26 cellular contexts compared by ENCODE assay signal in genomic region chr4:23920716-23921446, GRCh38. TPM values are rescaled to one million over a fixed set of nuclear protein-coding genes. Genes with fewer than 3 reads are reported as not detected.
DNase-seq lines count a peak whose midpoint lies in the region; ATAC-seq and TF ChIP-seq lines count a peak whose summit lies in the region.
"Had no signal": no experiment of that assay in that cellular context is flagged by ENCODE, and none has a peak within 500 bp of the region (broad histone marks: within the 10 kb centered on the region; RNA-seq: fewer than 3 reads in every experiment).

No MANE protein-coding gene starts in this region.

- TF ChIP-seq POLR2A in right lobe of liver (IDR thresholded peaks at IDR 0.05) (no peak), gastrocnemius medialis (IDR thresholded peaks at IDR 0.05) (no peak)

- no peak overlapping the region for H3K4me3 ChIP-seq in epithelial cell of esophagus (ENCODE audit: low read length)
- no peak overlapping the region for H3K4me3 ChIP-seq in right lobe of liver
- H3K4me3 ChIP-seq in gastrocnemius medialis: no peak overlapping the region
- H3K4me3 ChIP-seq in Karpas-422 (ENCODE audit: low read length): no peak overlapping the region
- H3K4me3 ChIP-seq: BLaER1 treated with 17β-estradiol and CSF1 and Interleukin-3, amounts not matched to agents 10 nM and 100 nM; SK-N-MC had no signal

- peak overlapping the region in 1 of 3 donors; percentile 70 for H3K27ac ChIP-seq in right lobe of liver
- H3K27ac ChIP-seq in gastrocnemius medialis: no peak overlapping the region
- no peak overlapping the region for H3K27ac ChIP-seq in Karpas-422 (ENCODE audit: low read length)
- H3K27ac ChIP-seq: BLaER1 treated with 17β-estradiol and CSF1 and Interleukin-3, amounts not matched to agents 10 nM and 100 nM; KMS-11; SK-N-MC had no signal

- TF ChIP-seq CTCF in WTC11 (IDR thresholded peaks at IDR 0.05) (no peak), epithelial cell of esophagus (IDR thresholded peaks at IDR 0.05; ENCODE audit: insufficient read depth, low read depth, low read length, missing control alignments) (no peak), right lobe of liver (IDR thresholded peaks at IDR 0.05) (no peak), gastrocnemius medialis (IDR thresholded peaks at IDR 0.05 in 4 of 5, conservative IDR thresholded peaks at IDR 0.05 in 1 of 5) (no peak)

- intact Hi-C loops in right lobe of liver (cut with DNase I) (no loop called here), gastrocnemius medialis (cut with DNase I; ENCODE audit: low total_unique reads) (no loop called here)

- H3K27ac Mint-ChIP-seq in WTC11: no peak overlapping the region
- no peak overlapping the region for H3K27ac Mint-ChIP-seq in stimulated activated memory B cell treated with anti-CD40 and anti-IgM and Interleukin-4, amounts not matched to agents 10 μg/mL and 1 μg/mL and 100 μg/mL, for 72 hours
- H3K27ac Mint-ChIP-seq: activated naive CD8-positive, alpha-beta T cell; stimulated activated effector memory CD8-positive, alpha-beta T cell treated with anti-CD3 and anti-CD28 coated beads, Interleukin-12 subunit alpha, Interleukin-12 subunit beta, amount 100 ng/mL, for 72 hours had no signal

- H3K36me3 Mint-ChIP-seq in WTC11: no peaks in the 10 kb centered on the region
- no peaks in the 10 kb centered on the region for H3K36me3 Mint-ChIP-seq in stimulated activated memory B cell treated with anti-CD40 and anti-IgM and Interleukin-4, amounts not matched to agents 10 μg/mL and 1 μg/mL and 100 μg/mL, for 72 hours
- H3K36me3 Mint-ChIP-seq: activated naive CD8-positive, alpha-beta T cell; stimulated activated effector memory CD8-positive, alpha-beta T cell treated with anti-CD3 and anti-CD28 coated beads, Interleukin-12 subunit alpha, Interleukin-12 subunit beta, amount 100 ng/mL, for 72 hours had no signal

- 74% methylated on average over 10 of the region's 13 CpGs for WGBS in right lobe of liver (ENCODE audit: insufficient coverage, low coverage, low lambda C conversion rate, missing lambda C conversion rate)

- no peaks in the 10 kb centered on the region for H4K20me1 ChIP-seq in Karpas-422 (ENCODE audit: insufficient read depth, low read depth, low read length)
- H4K20me1 ChIP-seq: BLaER1 treated with 17β-estradiol and CSF1 and Interleukin-3, amounts not matched to agents 10 nM and 100 nM had no signal

- H3K79me2 ChIP-seq in Karpas-422 (ENCODE audit: low read length): no peaks in the 10 kb centered on the region

- H3K4me2 ChIP-seq in Karpas-422 (ENCODE audit: low read depth, low read length, poor library complexity, severe bottlenecking): no peak overlapping the region
- H3K4me2 ChIP-seq: BLaER1 treated with 17β-estradiol and CSF1 and Interleukin-3, amounts not matched to agents 10 nM and 100 nM; KMS-11 had no signal

- CTCF ChIA-PET in WTC11 (lab: Charles Lee): interaction anchor here (0.9 to 1.0 kb wide), 3 partner anchors 12 to 428 kb away, joined by 3 to 7 read pairs (median 3); no protein-coding TSS in a partner anchor

- POLR2A ChIA-PET in WTC11 (lab: Charles Lee): no interaction called here

- peaks cover 0 to 29% (median 12%) of the 10 kb centered on the region in 4 donors for H3K4me1 ChIP-seq in right lobe of liver
- peaks cover 0 to 3% of the 10 kb centered on the region in 2 donors for H3K4me1 ChIP-seq in gastrocnemius medialis
- no peaks in the 10 kb centered on the region for H3K4me1 ChIP-seq in Karpas-422 (ENCODE audit: low read length)
- H3K4me1 ChIP-seq: BLaER1 treated with 17β-estradiol and CSF1 and Interleukin-3, amounts not matched to agents 10 nM and 100 nM; Caco-2 had no signal

- no peaks in the 10 kb centered on the region for H3K36me3 ChIP-seq in right lobe of liver
- H3K36me3 ChIP-seq in gastrocnemius medialis: no peaks in the 10 kb centered on the region
- H3K36me3 ChIP-seq in Karpas-422 (ENCODE audit: insufficient read depth, low read length): no peaks in the 10 kb centered on the region
- H3K36me3 ChIP-seq: BLaER1 treated with 17β-estradiol and CSF1 and Interleukin-3, amounts not matched to agents 10 nM and 100 nM had no signal

- H3K9me3 Mint-ChIP-seq in WTC11: no peaks in the 10 kb centered on the region
- H3K9me3 Mint-ChIP-seq in stimulated activated memory B cell treated with anti-CD40 and anti-IgM and Interleukin-4, amounts not matched to agents 10 μg/mL and 1 μg/mL and 100 μg/mL, for 72 hours: peaks cover 3% of the 10 kb centered on the region

- DNase-seq in WTC11 (ENCODE audit: low spot score) (no peak), epithelial cell of esophagus (ENCODE audit: low read depth) (peak; percentile 62), right lobe of liver (no peak), gastrocnemius medialis (no peak), Karpas-422 (no peak)
- DNase-seq: activated CD4-positive, alpha-beta T cell treated with anti-CD3 and anti-CD28 coated beads for 4 hours; activated effector memory CD4-positive, alpha-beta T cell treated with Interleukin-2 at 50 U/mL for 16 hours; activated T-cell treated with anti-CD3 and anti-CD28 coated beads for 4 hours; anterior cingulate cortex; Caco-2; central memory CD4-positive, alpha-beta T cell; DMS79; GF-D8; HCEC 1CT; MV-4-11; nucleus accumbens; stimulated activated CD4-positive, alpha-beta T cell treated with anti-CD3 and anti-CD28 coated beads, Interleukin-4, amount 100 ng/mL, for 24 hours; substantia nigra; T-helper 2 cell had no signal

- no peak overlapping the region for H3K4me3 Mint-ChIP-seq in WTC11
- no peak overlapping the region for H3K4me3 Mint-ChIP-seq in stimulated activated memory B cell treated with anti-CD40 and anti-IgM and Interleukin-4, amounts not matched to agents 10 μg/mL and 1 μg/mL and 100 μg/mL, for 72 hours
- H3K4me3 Mint-ChIP-seq: activated naive CD8-positive, alpha-beta T cell; stimulated activated effector memory CD8-positive, alpha-beta T cell treated with anti-CD3 and anti-CD28 coated beads, Interleukin-12 subunit alpha, Interleukin-12 subunit beta, amount 100 ng/mL, for 72 hours had no signal

- no peak overlapping the region for H3K9ac ChIP-seq in Karpas-422 (ENCODE audit: low read length)
- H3K9ac ChIP-seq: BLaER1 treated with 17β-estradiol and CSF1 and Interleukin-3, amounts not matched to agents 10 nM and 100 nM; KMS-11 had no signal

- peaks cover 19% of the 10 kb centered on the region for H3K4me1 Mint-ChIP-seq in WTC11
- no peaks in the 10 kb centered on the region for H3K4me1 Mint-ChIP-seq in stimulated activated memory B cell treated with anti-CD40 and anti-IgM and Interleukin-4, amounts not matched to agents 10 μg/mL and 1 μg/mL and 100 μg/mL, for 72 hours
- H3K4me1 Mint-ChIP-seq: stimulated activated effector memory CD8-positive, alpha-beta T cell treated with anti-CD3 and anti-CD28 coated beads, Interleukin-12 subunit alpha, Interleukin-12 subunit beta, amount 100 ng/mL, for 72 hours had no signal

- no peaks in the 10 kb centered on the region for H3K9me2 ChIP-seq in Karpas-422 (replicated peaks; ENCODE audit: insufficient read depth, low read length)

- H3K9me3 ChIP-seq in right lobe of liver: no peaks in the 10 kb centered on the region
- H3K9me3 ChIP-seq in gastrocnemius medialis: no peaks in the 10 kb centered on the region
- H3K9me3 ChIP-seq in Karpas-422 (ENCODE audit: low read length): no peaks in the 10 kb centered on the region
- H3K9me3 ChIP-seq: BLaER1 treated with 17β-estradiol and CSF1 and Interleukin-3, amounts not matched to agents 10 nM and 100 nM; Caco-2 had no signal

- H2AFZ ChIP-seq in Karpas-422 (ENCODE audit: low read length): no peak overlapping the region

- in situ Hi-C loops in gastrocnemius medialis (cut with MboI; ENCODE audit: low sequenced_read_pairs in 4 of 4): no loop called here

- H3K27me3 ChIP-seq in right lobe of liver: no peaks in the 10 kb centered on the region
- no peaks in the 10 kb centered on the region for H3K27me3 ChIP-seq in gastrocnemius medialis
- no peaks in the 10 kb centered on the region for H3K27me3 ChIP-seq in Karpas-422 (ENCODE audit: low read length)
- H3K27me3 ChIP-seq: BLaER1 treated with 17β-estradiol and CSF1 and Interleukin-3, amounts not matched to agents 10 nM and 100 nM had no signal

- H3K27me3 Mint-ChIP-seq in WTC11 (ENCODE audit: low read depth): no peaks in the 10 kb centered on the region
- no peaks in the 10 kb centered on the region for H3K27me3 Mint-ChIP-seq in stimulated activated memory B cell treated with anti-CD40 and anti-IgM and Interleukin-4, amounts not matched to agents 10 μg/mL and 1 μg/mL and 100 μg/mL, for 72 hours
- H3K27me3 Mint-ChIP-seq: activated naive CD8-positive, alpha-beta T cell had no signal

- peak; percentile 72 for ATAC-seq in WTC11
- peak; percentile 10 to 61 (median 54) for ATAC-seq in right lobe of liver
- ATAC-seq in gastrocnemius medialis: peak; percentile 32 to 45
- no peak for ATAC-seq in HG02678 (IDR thresholded peaks at IDR 0.05; ENCODE audit: unreplicated experiment)
- no peak for ATAC-seq in stimulated activated memory B cell treated with anti-CD40 and anti-IgM and Interleukin-4, amounts not matched to agents 10 μg/mL and 1 μg/mL and 100 μg/mL, for 72 hours
- ATAC-seq: stimulated activated effector memory CD8-positive, alpha-beta T cell treated with anti-CD3 and anti-CD28 coated beads, Interleukin-12 subunit alpha, Interleukin-12 subunit beta, amount 100 ng/mL, for 72 hours had no signal

TF ChIP-seq in WTC11, 78 proteins besides CTCF, POLR2A, EP300 and RAD21 (continues in another document):
- no peak for TF ChIP-seq HMGA2 (CRISPR knock-in tag; IDR thresholded peaks at IDR 0.05)
- no peak for TF ChIP-seq ZSCAN18 (CRISPR knock-in tag; IDR thresholded peaks at IDR 0.05)

RNA-seq across cellular contexts. Expression of gene PPARGC1A, which starts 31.0 kb away (rescaled TPM):
- total RNA-seq in WTC11 (2021) (1.9 to 2.9 TPM (median 2.0 TPM) in 3 replicates), right lobe of liver (10 to 100 TPM; 13.8 to 61.0 (median 37.6) TPM), gastrocnemius medialis (10 to 100 TPM; 30.6 to 68.9 (median 52.3) TPM)
- 0.14 TPM in 1 of 2 replicates, not detected in the other for total RNA-seq in Karpas-422 (2014; rRNA removed; shearing (Covaris generic); ENCODE audit: low replicate concordance)
- total RNA-seq: Caco-2 had no signal

Comparison
In these comparisons a context has a peak if more than half of its experiments do, and no peak if none do; other contexts are left out.
1. ATAC-seq: peak in WTC11 (single experiment), right lobe of liver (4 of 4) and gastrocnemius medialis (2 of 2); none in HG02678 (single experiment) and stimulated activated memory B cell treated with anti-CD40 and anti-IgM and Interleukin-4, amounts not matched to agents 10 μg/mL and 1 μg/mL and 100 μg/mL, for 72 hours (single experiment).